Comparison of ENCODE assay signal across 18 cellular contexts in the genomic region with DNA sequence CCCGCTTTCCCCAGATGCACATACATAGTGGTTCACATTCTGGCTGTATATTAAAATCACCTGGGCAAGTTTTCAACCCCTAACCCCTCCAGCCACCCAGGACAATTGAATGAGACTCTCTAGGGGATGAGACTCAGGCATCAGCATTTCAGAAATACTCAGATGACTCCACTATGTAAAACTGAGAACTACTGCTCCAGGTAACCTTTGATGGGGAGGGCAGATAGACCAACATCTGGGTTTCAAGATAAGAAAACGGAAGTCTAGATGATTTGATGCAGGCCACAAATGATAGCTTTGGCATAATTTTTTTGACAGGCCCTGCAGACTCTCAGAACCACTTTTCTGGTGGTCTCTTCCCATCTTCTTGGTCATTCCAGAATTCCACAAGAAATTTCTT.
DNase-seq lines count a peak whose midpoint lies in the region; ATAC-seq, FAIRE-seq and TF ChIP-seq lines count a peak whose summit lies in the region.
"Had no signal": no experiment of that assay in that cellular context is flagged by ENCODE, and none has a peak within 500 bp of the region (broad histone marks: within the 10 kb centered on the region; RNA-seq: fewer than 3 reads in every experiment).

No MANE protein-coding gene starts in this region.

- no peak overlapping the region for H3K4me2 ChIP-seq in MM.1S (ENCODE audit: low read depth, low read length)

- no peak overlapping the region for H3K27ac ChIP-seq in MM.1S (ENCODE audit: low read length)
- H3K27ac ChIP-seq: foreskin keratinocyte, SJSA1, VCaP had no signal

- H2AFZ ChIP-seq in MM.1S (ENCODE audit: low read length): no peak overlapping the region

- peaks cover 7% of the 10 kb centered on the region; the same call in 1 of the 2 replicates for H3K4me1 ChIP-seq in MM.1S (ENCODE audit: low read length)
- H3K4me1 ChIP-seq: foreskin keratinocyte, SJSA1 had no signal

- no peaks in the 10 kb centered on the region for H4K20me1 ChIP-seq in MM.1S (ENCODE audit: insufficient read depth, low read length)

- H3K9me3 Mint-ChIP-seq in type B pancreatic cell: no peaks in the 10 kb centered on the region
- H3K9me3 Mint-ChIP-seq: activated T-cell treated with anti-CD3 and anti-CD28 coated beads, Interleukin-2, amount 50 U/mL, for 24 hours had no signal

- no peak for FAIRE-seq in GM19239 (lab: Jason Lieb, UNC)
- FAIRE-seq: keratinocyte had no signal

- no peaks in the 10 kb centered on the region for H3K36me3 ChIP-seq in MM.1S (replicated peaks; ENCODE audit: insufficient read depth, low read length)
- H3K36me3 ChIP-seq: SJSA1 had no signal

- DNase-seq in MM.1S (peak; percentile 44), NCI-H1436 (lab: John Stamatoyannopoulos, UW) (no peak), GM19239 (ENCODE audit: insufficient read length, low spot score) (no peak), type B pancreatic cell (ENCODE audit: extremely low spot score, unreplicated experiment) (no peak), SIG-M5 (lab: John Stamatoyannopoulos, UW) (no peak)
- DNase-seq: activated T-cell treated with anti-CD3 and anti-CD28 coated beads, Interleukin-2, amount 50 U/mL, for 24 hours; aorta; DMS79; foreskin keratinocyte; IMR-90; NCI-H1694; stimulated activated CD4-positive, alpha-beta T cell treated with anti-CD3 and anti-CD28 coated beads, Interleukin-4, amount 100 ng/mL, for 24 hours had no signal

- no peaks in the 10 kb centered on the region for H3F3A ChIP-seq in MM.1S (ENCODE audit: insufficient read depth, low read length)

- no peaks in the 10 kb centered on the region for H3K79me2 ChIP-seq in MM.1S (ENCODE audit: low read length)

- H3K27me3 ChIP-seq in MM.1S (replicated peaks; ENCODE audit: insufficient read depth, low read length): no peaks in the 10 kb centered on the region
- H3K27me3 ChIP-seq: foreskin keratinocyte, SJSA1 had no signal

- H3K4me3 Mint-ChIP-seq in type B pancreatic cell: no peak overlapping the region
- H3K4me3 Mint-ChIP-seq: activated T-cell treated with anti-CD3 and anti-CD28 coated beads, Interleukin-2, amount 50 U/mL, for 24 hours had no signal

- no peaks in the 10 kb centered on the region for H3K36me3 Mint-ChIP-seq in type B pancreatic cell

- H3K9me2 ChIP-seq in MM.1S (replicated peaks; ENCODE audit: insufficient read depth, low read length): no peaks in the 10 kb centered on the region

- peaks cover 30% of the 10 kb centered on the region for H3K27me3 Mint-ChIP-seq in type B pancreatic cell

- no peak overlapping the region for H3K9ac ChIP-seq in MM.1S (ENCODE audit: low read length)

- peak; percentile 48 for ATAC-seq in GM18499 (IDR thresholded peaks at IDR 0.05; ENCODE audit: insufficient read depth, unreplicated experiment)
- peak; percentile 69 for ATAC-seq in GM21360 (IDR thresholded peaks at IDR 0.05; ENCODE audit: unreplicated experiment)
- ATAC-seq in HG03039 (IDR thresholded peaks at IDR 0.05; ENCODE audit: unreplicated experiment): peak; percentile 49
- ATAC-seq: foreskin keratinocyte had no signal

- peaks cover 4% of the 10 kb centered on the region for H3K4me1 Mint-ChIP-seq in type B pancreatic cell (ENCODE audit: unreplicated experiment)

- no peak overlapping the region for H3K4me3 ChIP-seq in MM.1S (ENCODE audit: low read length)
- H3K4me3 ChIP-seq: SJSA1 had no signal

- no peaks in the 10 kb centered on the region for H3K9me3 ChIP-seq in MM.1S (replicated peaks; ENCODE audit: insufficient read depth, low read length)
- H3K9me3 ChIP-seq: SJSA1 had no signal

- no peak for TF ChIP-seq CTCF in MM.1S (IDR thresholded peaks at IDR 0.05; ENCODE audit: low read length)
- no peak for TF ChIP-seq CTCF in type B pancreatic cell (conservative IDR thresholded peaks at IDR 0.05)

- no peak overlapping the region for H3K27ac Mint-ChIP-seq in type B pancreatic cell
- H3K27ac Mint-ChIP-seq: activated T-cell treated with anti-CD3 and anti-CD28 coated beads, Interleukin-2, amount 50 U/mL, for 24 hours had no signal
